In the genomic region with DNA sequence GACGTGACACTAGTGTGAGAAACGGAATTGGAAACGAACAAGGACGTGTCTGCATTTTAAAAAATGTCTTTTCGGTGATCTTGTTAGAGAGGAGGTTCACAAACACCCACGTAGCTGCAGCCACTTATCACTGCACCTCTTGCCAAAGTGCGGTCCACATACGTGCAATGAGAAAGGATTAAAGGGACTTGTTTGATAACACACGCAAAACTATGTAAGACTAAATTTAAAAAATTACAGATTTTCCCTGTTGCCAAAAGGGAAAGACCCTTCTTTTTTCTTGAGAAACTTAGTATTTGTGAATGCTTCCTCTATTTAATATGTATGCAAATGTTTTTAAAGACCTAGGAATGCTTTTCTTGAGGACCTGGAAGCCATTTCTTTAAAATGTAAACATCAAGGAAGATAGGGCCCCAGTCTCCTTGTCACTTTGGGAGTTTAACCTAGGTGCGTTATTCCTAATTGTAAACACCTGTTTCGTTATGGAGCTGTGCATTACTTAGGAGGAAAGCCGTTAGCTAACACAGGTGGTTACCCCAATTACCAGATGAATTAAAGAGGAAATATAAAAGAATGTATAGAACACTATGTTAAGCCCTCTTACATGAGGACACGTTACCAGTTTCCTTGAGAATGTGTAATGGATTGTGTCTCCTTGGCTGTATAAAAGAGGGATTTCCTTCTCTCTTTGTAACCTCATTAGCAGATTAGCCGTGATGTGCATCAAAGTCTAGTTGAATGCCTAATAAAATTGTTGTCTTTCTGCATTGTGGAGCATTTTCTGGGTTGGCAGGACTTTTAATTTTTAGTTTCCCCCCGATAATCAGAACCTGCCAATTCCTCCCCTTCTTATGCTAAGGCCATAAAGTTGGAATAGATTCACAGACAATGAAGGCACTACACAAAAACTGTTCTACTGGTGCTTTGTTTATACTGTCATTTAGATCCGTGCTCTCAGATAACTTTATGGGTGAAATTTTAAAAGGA, we compare ENCODE assay signal across 8 cellular contexts. TPM values are rescaled to one million over a fixed set of nuclear protein-coding genes. Genes with fewer than 3 reads are reported as not detected.
DNase-seq lines count a peak whose midpoint lies in the region; ATAC-seq and TF ChIP-seq lines count a peak whose summit lies in the region.

No MANE protein-coding gene starts in this region.

- H3K36me3 ChIP-seq in iPS-20b (ENCODE audit: insufficient read depth, low read depth, low read length): no peaks in the 10 kb centered on the region
- no peaks in the 10 kb centered on the region for H3K36me3 ChIP-seq in subcutaneous abdominal adipose tissue (ENCODE audit: control insufficient read depth in 5 of 5, insufficient read depth in 5 of 5, low read length in 5 of 5)

- peaks cover 28% of the 10 kb centered on the region; the same call in 1 of the 2 replicates for H3K4me1 ChIP-seq in iPS-20b (ENCODE audit: insufficient read depth, low read length)
- H3K4me1 ChIP-seq in subcutaneous abdominal adipose tissue (ENCODE audit: control insufficient read depth in 5 of 5, insufficient read depth in 5 of 5, low read length in 5 of 5): peaks cover 4 to 18% (median 15%) of the 10 kb centered on the region in 5 donors

- no peak for TF ChIP-seq CTCF in CD14-positive monocyte (IDR thresholded peaks at IDR 0.05)
- TF ChIP-seq CTCF in HFF-Myc (IDR thresholded peaks at IDR 0.05; ENCODE audit: low read depth, low read length, missing control alignments): no peak

- H3K4me1 Mint-ChIP-seq in CD14-positive monocyte: peaks cover 15% of the 10 kb centered on the region
- peaks cover 27% of the 10 kb centered on the region for H3K4me1 Mint-ChIP-seq in activated T-helper 2 cell treated with anti-CD3 and anti-CD28 coated beads, Interferon-gamma antibody, Interleukin-2, Interleukin-4, amounts not matched to agents 10 μg/mL and 5 μg/mL and 100 μg/mL, durations not matched to agents 14 hours and 24 hours and 36 hours (ENCODE audit: low read depth)

- H3K27me3 ChIP-seq in iPS-20b (ENCODE audit: insufficient read depth, low read length): peaks cover 73% of the 10 kb centered on the region
- no peaks in the 10 kb centered on the region for H3K27me3 ChIP-seq in subcutaneous abdominal adipose tissue (ENCODE audit: control insufficient read depth in 5 of 5, insufficient read depth in 4 of 5, low read length in 5 of 5)

- H3K9me3 ChIP-seq in iPS-20b (ENCODE audit: insufficient read depth, low read depth, low read length) (no peaks in the 10 kb centered on the region), subcutaneous abdominal adipose tissue (ENCODE audit: control insufficient read depth in 5 of 5, low read length in 5 of 5) (no peaks in the 10 kb centered on the region)

- H3K4me3 ChIP-seq in HFF-Myc (replicated peaks; ENCODE audit: low read depth, low read length) (peak overlapping the region; percentile 53), iPS-20b (ENCODE audit: low read length) (peak overlapping the region; percentile 79), subcutaneous abdominal adipose tissue (ENCODE audit: low read depth in 1 of 5, low read length in 5 of 5) (peak overlapping the region; percentile 88 to 89 (median 89))

- peak overlapping the region; percentile 96 to 99 (median 99) for H3K27ac Mint-ChIP-seq in CD14-positive monocyte
- peak overlapping the region; percentile 94 for H3K27ac Mint-ChIP-seq in activated T-helper 2 cell treated with anti-CD3 and anti-CD28 coated beads, Interferon-gamma antibody, Interleukin-2, Interleukin-4, amounts not matched to agents 10 μg/mL and 5 μg/mL and 100 μg/mL, durations not matched to agents 14 hours and 24 hours and 36 hours

- H3K9ac ChIP-seq in iPS-20b (ENCODE audit: low read depth, low read length) (peak overlapping the region; percentile 74; the same call in 1 of the 2 replicates), subcutaneous abdominal adipose tissue (ENCODE audit: low read length in 5 of 5) (peak overlapping the region; percentile 80 to 89 (median 87))

- intact Hi-C loops in CD14-positive monocyte (cut with micrococcal nuclease): loop anchor here in 1 of 2 donors (5.0 kb wide), 1 partner anchor 150 kb away; no protein-coding TSS in a partner anchor
- intact Hi-C loops in activated T-helper 2 cell treated with anti-CD3 and anti-CD28 coated beads, Interferon-gamma antibody, Interleukin-2, Interleukin-4, amounts not matched to agents 10 μg/mL and 5 μg/mL and 100 μg/mL, durations not matched to agents 14 hours and 24 hours and 36 hours (cut with micrococcal nuclease): loop anchor here (1.0 kb wide), 1 partner anchor 10 kb away; no protein-coding TSS in a partner anchor

- no peaks in the 10 kb centered on the region for H3K9me3 Mint-ChIP-seq in CD14-positive monocyte
- no peaks in the 10 kb centered on the region for H3K9me3 Mint-ChIP-seq in activated T-helper 2 cell treated with anti-CD3 and anti-CD28 coated beads, Interferon-gamma antibody, Interleukin-2, Interleukin-4, amounts not matched to agents 10 μg/mL and 5 μg/mL and 100 μg/mL, durations not matched to agents 14 hours and 24 hours and 36 hours

- DNase-seq in CD14-positive monocyte (ENCODE audit: low spot score) (no peak), HFF-Myc (ENCODE audit: extremely low read depth, low read depth) (no peak), AG08396 (ENCODE audit: low spot score) (no peak)
- no peak for DNase-seq in activated T-helper 2 cell treated with anti-CD3 and anti-CD28 coated beads, Interferon-gamma antibody, Interleukin-2, Interleukin-4, amounts not matched to agents 10 μg/mL and 5 μg/mL and 100 μg/mL, durations not matched to agents 14 hours and 24 hours and 36 hours (ENCODE audit: low spot score)

- peak overlapping the region; percentile 92 to 94 for H3K4me3 Mint-ChIP-seq in CD14-positive monocyte
- H3K4me3 Mint-ChIP-seq in activated T-helper 2 cell treated with anti-CD3 and anti-CD28 coated beads, Interferon-gamma antibody, Interleukin-2, Interleukin-4, amounts not matched to agents 10 μg/mL and 5 μg/mL and 100 μg/mL, durations not matched to agents 14 hours and 24 hours and 36 hours (ENCODE audit: low read depth): peak overlapping the region; percentile 84

- ATAC-seq in HG03139 (IDR thresholded peaks at IDR 0.05; ENCODE audit: unreplicated experiment): no peak
- ATAC-seq in HG03175 (IDR thresholded peaks at IDR 0.05; ENCODE audit: unreplicated experiment): no peak

- H3K36me3 Mint-ChIP-seq in CD14-positive monocyte: no peaks in the 10 kb centered on the region
- H3K36me3 Mint-ChIP-seq in activated T-helper 2 cell treated with anti-CD3 and anti-CD28 coated beads, Interferon-gamma antibody, Interleukin-2, Interleukin-4, amounts not matched to agents 10 μg/mL and 5 μg/mL and 100 μg/mL, durations not matched to agents 14 hours and 24 hours and 36 hours (ENCODE audit: low read depth): no peaks in the 10 kb centered on the region

- H3K27me3 Mint-ChIP-seq in CD14-positive monocyte (ENCODE audit: low read depth in 3 of 3): peaks cover 0 to 2% (median 0%) of the 10 kb centered on the region in 3 donors
- peaks cover 2% of the 10 kb centered on the region for H3K27me3 Mint-ChIP-seq in activated T-helper 2 cell treated with anti-CD3 and anti-CD28 coated beads, Interferon-gamma antibody, Interleukin-2, Interleukin-4, amounts not matched to agents 10 μg/mL and 5 μg/mL and 100 μg/mL, durations not matched to agents 14 hours and 24 hours and 36 hours (ENCODE audit: low read depth)

- H3K27ac ChIP-seq in iPS-20b (ENCODE audit: low read length): no peak overlapping the region
- H3K27ac ChIP-seq in subcutaneous abdominal adipose tissue (ENCODE audit: low read depth, low read length): peak overlapping the region; percentile 93

RNA-seq across cellular contexts. Expression of gene LEKR1, which starts 1.0 kb away (rescaled TPM):
- polyA plus RNA-seq in CD14-positive monocyte: under 1 TPM in 1 of 2 donors, not detected in 1; 0.51 TPM
- 0.30 and 0.52 TPM in 2 replicates for total RNA-seq in activated T-helper 2 cell treated with anti-CD3 and anti-CD28 coated beads, Interferon-gamma antibody, Interleukin-2, Interleukin-4, amounts not matched to agents 10 μg/mL and 5 μg/mL and 100 μg/mL, durations not matched to agents 14 hours and 24 hours and 36 hours
